In the genomic region with DNA sequence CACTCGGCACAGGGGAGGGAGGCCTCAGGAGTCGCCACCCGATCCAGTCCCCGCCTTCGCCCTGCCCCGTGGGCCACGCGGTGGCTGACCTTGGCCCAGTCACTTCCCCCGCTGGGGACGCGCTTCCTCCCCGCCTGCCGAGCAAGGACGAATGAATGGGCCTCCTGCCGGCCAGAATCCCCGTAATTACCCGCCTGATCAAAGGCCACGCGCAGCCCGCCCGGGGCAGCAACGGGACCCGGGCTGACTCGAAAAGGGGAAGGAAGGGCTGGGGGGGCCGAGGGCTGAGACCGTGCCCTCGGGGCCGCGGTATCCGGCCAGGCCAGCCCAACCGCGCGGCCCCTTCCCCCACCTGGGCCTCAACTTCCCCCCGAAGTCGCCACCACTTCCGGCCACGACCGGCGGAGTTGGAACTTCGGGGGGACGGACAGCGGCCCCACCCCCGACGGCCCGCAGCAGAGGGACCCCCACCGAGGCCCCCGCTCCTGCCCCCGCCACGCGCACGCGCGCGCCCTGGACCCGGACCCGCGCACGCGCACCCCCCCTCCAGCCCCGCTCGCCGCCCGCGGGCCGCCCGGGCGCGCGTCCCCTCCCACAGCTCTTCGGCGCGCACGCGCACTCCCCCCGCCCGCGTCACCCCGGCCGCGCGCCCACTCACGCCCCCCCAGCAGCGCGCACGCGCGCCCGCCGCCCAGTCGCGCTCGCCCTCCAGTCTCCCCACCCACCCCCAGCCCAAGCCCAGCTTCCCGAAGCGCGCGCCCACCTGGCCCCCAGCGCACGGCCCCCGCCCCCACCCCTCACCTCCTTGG, we compare ENCODE assay signal across 8 cellular contexts. TPM values are rescaled to one million over a fixed set of nuclear protein-coding genes. Genes with fewer than 3 reads are reported as not detected.
DNase-seq lines count a peak whose midpoint lies in the region; ATAC-seq and TF ChIP-seq lines count a peak whose summit lies in the region.

No MANE protein-coding gene starts in this region.

- H3K36me3 ChIP-seq in effector memory CD4-positive, alpha-beta T cell (ENCODE audit: control insufficient read depth, insufficient read depth, low read length), result no peaks in the 10 kb centered on the region
- H3K36me3 ChIP-seq in mesodermal cell (ENCODE audit: control insufficient read depth, insufficient read depth, low read length), result peaks cover 29% of the 10 kb centered on the region

- CTCF ChIA-PET in activated CD8-positive, alpha-beta T cell treated with anti-CD3 and anti-CD28 coated beads, Interleukin-2, amount 10 ng/mL, durations not matched to agents 7 days and 5 days (lab: Charles Lee), result no interaction called here

- 0 to 2% methylated on average over 28 to 38 of the region's 99 CpGs for WGBS in mesodermal cell (ENCODE audit: insufficient coverage in 2 of 2), 2 experiments

- H3K27ac ChIP-seq in 22Rv1 (peak overlapping the region; percentile 93), mesodermal cell (ENCODE audit: low read depth, low read length, severe bottlenecking) (peak overlapping the region; percentile 89)
- H3K27ac ChIP-seq in effector memory CD4-positive, alpha-beta T cell (ENCODE audit: insufficient read depth, low read length, poor library complexity, severe bottlenecking), result peak overlapping the region; percentile 91

- TF ChIP-seq POLR2A in GM15510 (IDR thresholded peaks at IDR 0.05; ENCODE audit: borderline replicate concordance, extremely low read depth, insufficient read length), result peak; percentile 17

- ATAC-seq in HG03064 (IDR thresholded peaks at IDR 0.05; ENCODE audit: low read depth, unreplicated experiment), result peak; percentile 30
- peak; percentile 40 for ATAC-seq in activated CD8-positive, alpha-beta T cell treated with anti-CD3 and anti-CD28 coated beads, Interleukin-2, amount 10 ng/mL, durations not matched to agents 7 days and 5 days

- H3K9me3 Mint-ChIP-seq in activated CD8-positive, alpha-beta T cell treated with anti-CD3 and anti-CD28 coated beads, Interleukin-2, amount 10 ng/mL, durations not matched to agents 7 days and 5 days (ENCODE audit: insufficient read depth), result no peaks in the 10 kb centered on the region

- H3K4me1 ChIP-seq in effector memory CD4-positive, alpha-beta T cell (ENCODE audit: control insufficient read depth, insufficient read depth, low read length, poor library complexity, severe bottlenecking), result peaks cover 23% of the 10 kb centered on the region
- peaks cover 8% of the 10 kb centered on the region for H3K4me1 ChIP-seq in mesodermal cell (ENCODE audit: control insufficient read depth, insufficient read depth, low read length, poor library complexity, severe bottlenecking)

- POLR2A ChIA-PET in activated CD8-positive, alpha-beta T cell treated with anti-CD3 and anti-CD28 coated beads, Interleukin-2, amount 10 ng/mL, durations not matched to agents 7 days and 5 days (lab: Charles Lee), result interaction anchor here (0.5 to 2.2 kb wide), 11 partner anchors 9 to 194 kb away, joined by 3 to 10 read pairs (median 5); a partner anchor contains a TSS

- H3K4me3 Mint-ChIP-seq in activated CD8-positive, alpha-beta T cell treated with anti-CD3 and anti-CD28 coated beads, Interleukin-2, amount 10 ng/mL, durations not matched to agents 7 days and 5 days, result peak overlapping the region; percentile 86

- peaks cover 9% of the 10 kb centered on the region for H3K36me3 Mint-ChIP-seq in activated CD8-positive, alpha-beta T cell treated with anti-CD3 and anti-CD28 coated beads, Interleukin-2, amount 10 ng/mL, durations not matched to agents 7 days and 5 days (ENCODE audit: low read depth)

- no peaks in the 10 kb centered on the region for H3K9me3 ChIP-seq in effector memory CD4-positive, alpha-beta T cell (ENCODE audit: control insufficient read depth, low read length)
- no peaks in the 10 kb centered on the region for H3K9me3 ChIP-seq in mesodermal cell (ENCODE audit: control insufficient read depth, low read length)

- TF ChIP-seq CTCF in 22Rv1 (IDR thresholded peaks at IDR 0.05), result peak; percentile 7; the same call in 1 of the 2 replicates

- peak overlapping the region; percentile 80 for H3K4me3 ChIP-seq in effector memory CD4-positive, alpha-beta T cell (ENCODE audit: insufficient read depth, low read depth, low read length, poor library complexity, severe bottlenecking)
- peak overlapping the region; percentile 73 for H3K4me3 ChIP-seq in mesodermal cell (ENCODE audit: extremely low read depth, insufficient read depth, low read length, poor library complexity, severe bottlenecking)

- peak; percentile 84 for DNase-seq in NCI-H748 (lab: John Stamatoyannopoulos, UW; ENCODE audit: unreplicated experiment)
- DNase-seq in activated CD8-positive, alpha-beta T cell treated with anti-CD3 and anti-CD28 coated beads, Interleukin-2, amount 10 ng/mL, durations not matched to agents 7 days and 5 days, result peak; percentile 83
- peak; percentile 63 to 77 (median 74) for DNase-seq in effector memory CD4-positive, alpha-beta T cell
- DNase-seq in stimulated activated CD8-positive, alpha-beta memory T cell treated with anti-CD3 and anti-CD28 coated beads, Interleukin-15, amount 100 ng/mL, for 4 hours (ENCODE audit: low read depth in 2 of 2), result peak; percentile 55 to 73

- H3K27me3 Mint-ChIP-seq in activated CD8-positive, alpha-beta T cell treated with anti-CD3 and anti-CD28 coated beads, Interleukin-2, amount 10 ng/mL, durations not matched to agents 7 days and 5 days (ENCODE audit: low read depth), result no peaks in the 10 kb centered on the region

- no peaks in the 10 kb centered on the region for H3K27me3 ChIP-seq in effector memory CD4-positive, alpha-beta T cell (replicated peaks; ENCODE audit: control insufficient read depth, insufficient read depth, low read length, poor library complexity, severe bottlenecking)

- peaks cover 42% of the 10 kb centered on the region for H3K4me1 Mint-ChIP-seq in activated CD8-positive, alpha-beta T cell treated with anti-CD3 and anti-CD28 coated beads, Interleukin-2, amount 10 ng/mL, durations not matched to agents 7 days and 5 days (ENCODE audit: low read depth)

- peak overlapping the region; percentile 95 for H3K27ac Mint-ChIP-seq in activated CD8-positive, alpha-beta T cell treated with anti-CD3 and anti-CD28 coated beads, Interleukin-2, amount 10 ng/mL, durations not matched to agents 7 days and 5 days

RNA-seq across cellular contexts. Expression of a gene that starts 0.5 kb away (rescaled TPM):
- total RNA-seq in activated CD8-positive, alpha-beta T cell treated with anti-CD3 and anti-CD28 coated beads, Interleukin-2, amount 10 ng/mL, durations not matched to agents 7 days and 5 days, result 10 to 100 TPM; 30.4 to 31.3 TPM
- polyA plus RNA-seq in mesodermal cell (2013, experiment 1 of 2), result 30.1 TPM
- polyA plus RNA-seq in mesodermal cell (2013, experiment 2 of 2), result 25.7 TPM

RNA-seq across cellular contexts. Expression of a gene that starts 20.5 kb away (rescaled TPM):
- 10 to 100 TPM; 29.3 to 30.1 TPM for total RNA-seq in activated CD8-positive, alpha-beta T cell treated with anti-CD3 and anti-CD28 coated beads, Interleukin-2, amount 10 ng/mL, durations not matched to agents 7 days and 5 days
- polyA plus RNA-seq in mesodermal cell (2013, experiment 1 of 2), result 36.4 TPM
- polyA plus RNA-seq in mesodermal cell (2013, experiment 2 of 2), result 25.0 TPM

RNA-seq across cellular contexts. Expression of a gene that starts 55.2 kb away (rescaled TPM):
- total RNA-seq in activated CD8-positive, alpha-beta T cell treated with anti-CD3 and anti-CD28 coated beads, Interleukin-2, amount 10 ng/mL, durations not matched to agents 7 days and 5 days, result not detected
- polyA plus RNA-seq in mesodermal cell (2013, experiment 1 of 2), result not detected
- polyA plus RNA-seq in mesodermal cell (2013, experiment 2 of 2), result not detected

Comparison
In these comparisons a context has a peak if more than half of its experiments do, and no peak if none do; other contexts are left out.
1. Peak in every context shown above with its lines: DNase-seq, ATAC-seq, H3K4me3 ChIP-seq and H3K27ac ChIP-seq.